In the genomic region with DNA sequence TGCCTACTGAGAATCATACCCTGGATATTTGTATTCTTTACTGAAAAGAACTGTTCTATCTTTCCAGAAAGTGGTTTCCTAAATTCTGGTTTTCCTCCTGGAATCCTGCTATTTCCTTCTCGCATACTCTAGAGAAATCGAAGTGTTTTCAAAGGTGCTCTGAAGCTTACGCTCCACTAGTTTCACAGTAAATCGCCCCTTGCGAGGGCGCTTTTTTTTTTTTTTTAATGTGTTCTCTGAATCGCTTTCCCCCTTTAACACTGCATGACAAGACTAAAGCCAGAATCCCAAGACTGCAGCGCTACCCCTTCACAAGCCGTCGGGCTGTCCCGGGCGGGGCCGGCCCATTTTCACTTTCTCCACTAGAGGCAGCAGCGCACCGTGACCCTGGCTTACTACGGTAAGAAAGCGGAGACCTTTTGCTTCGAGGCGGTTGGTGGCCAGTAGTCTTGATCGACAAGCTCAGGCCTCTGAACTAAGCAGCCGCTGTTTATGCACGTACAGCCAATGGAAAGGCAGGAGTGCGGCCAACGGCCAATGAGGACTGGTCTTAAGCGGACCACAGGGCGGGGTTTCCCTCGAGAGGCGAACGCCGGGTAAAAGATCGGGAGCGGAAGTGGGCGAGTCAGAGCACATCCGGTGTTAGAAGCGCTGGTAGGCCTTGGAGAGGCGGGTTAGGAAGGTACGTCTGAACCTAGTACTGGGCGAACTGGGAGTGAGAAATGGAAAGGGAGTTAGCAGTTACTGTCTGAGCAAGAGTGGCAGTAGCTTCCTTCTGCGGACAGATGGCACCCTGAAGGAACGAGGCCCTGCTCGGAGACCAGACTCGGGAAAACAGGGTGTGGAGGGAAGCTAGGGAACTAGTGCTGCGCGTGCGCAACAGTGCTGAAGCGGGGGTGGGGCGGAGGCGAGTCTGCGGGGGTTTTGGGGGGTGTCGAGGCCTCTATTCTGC, we compare ENCODE assay signal across 1 cellular context.
A peak's percentile ranks its signal among the peaks of the same experiment; 100 is the strongest.
TF ChIP-seq lines count a peak whose summit lies in the region.

A gene with protein sequence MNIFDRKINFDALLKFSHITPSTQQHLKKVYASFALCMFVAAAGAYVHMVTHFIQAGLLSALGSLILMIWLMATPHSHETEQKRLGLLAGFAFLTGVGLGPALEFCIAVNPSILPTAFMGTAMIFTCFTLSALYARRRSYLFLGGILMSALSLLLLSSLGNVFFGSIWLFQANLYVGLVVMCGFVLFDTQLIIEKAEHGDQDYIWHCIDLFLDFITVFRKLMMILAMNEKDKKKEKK (plus strand): TSS at position 628 of the 952 bp plus-strand sequence. CDS start 10,937 bp downstream, outside the sequence.

TF ChIP-seq in HepG2, 621 proteins besides CTCF, POLR2A, EP300 and RAD21 (continued from another document and continues in another):
- TF ChIP-seq, protein P1, sequence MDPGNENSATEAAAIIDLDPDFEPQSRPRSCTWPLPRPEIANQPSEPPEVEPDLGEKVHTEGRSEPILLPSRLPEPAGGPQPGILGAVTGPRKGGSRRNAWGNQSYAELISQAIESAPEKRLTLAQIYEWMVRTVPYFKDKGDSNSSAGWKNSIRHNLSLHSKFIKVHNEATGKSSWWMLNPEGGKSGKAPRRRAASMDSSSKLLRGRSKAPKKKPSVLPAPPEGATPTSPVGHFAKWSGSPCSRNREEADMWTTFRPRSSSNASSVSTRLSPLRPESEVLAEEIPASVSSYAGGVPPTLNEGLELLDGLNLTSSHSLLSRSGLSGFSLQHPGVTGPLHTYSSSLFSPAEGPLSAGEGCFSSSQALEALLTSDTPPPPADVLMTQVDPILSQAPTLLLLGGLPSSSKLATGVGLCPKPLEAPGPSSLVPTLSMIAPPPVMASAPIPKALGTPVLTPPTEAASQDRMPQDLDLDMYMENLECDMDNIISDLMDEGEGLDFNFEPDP (CRISPR knock-in tag; conservative IDR thresholded peaks at IDR 0.05): no peak
- TF ChIP-seq ZNF576 (CRISPR knock-in tag; IDR thresholded peaks at IDR 0.05) (no peak), ZNF160 (CRISPR knock-in tag; IDR thresholded peaks at IDR 0.05) (no peak), ZKSCAN1 (IDR thresholded peaks at IDR 0.05; ENCODE audit: low read length) (peak; percentile 39; the same call in 1 of the 2 replicates), GMEB2 (CRISPR knock-in tag; IDR thresholded peaks at IDR 0.05; ENCODE audit: low read depth) (peak; percentile 49; the same call in 1 of the 2 replicates), ZNF282 (IDR thresholded peaks at IDR 0.05; ENCODE audit: partially characterized antibody) (no peak), RARA (CRISPR knock-in tag; IDR thresholded peaks at IDR 0.05) (no peak; the same call in none of the 2 replicates), KDM5A (IDR thresholded peaks at IDR 0.05; ENCODE audit: borderline replicate concordance, low read length) (peak; percentile 49; the same call in 1 of the 2 replicates), ZNF451 (CRISPR knock-in tag; IDR thresholded peaks at IDR 0.05) (no peak), ZNF761 (CRISPR knock-in tag; conservative IDR thresholded peaks at IDR 0.05) (peak; percentile 67; the same call in 1 of the 2 replicates), ARNTL (CRISPR knock-in tag; IDR thresholded peaks at IDR 0.05) (peak; percentile 49; the same call in 1 of the 2 replicates), ZNF597 (CRISPR knock-in tag; IDR thresholded peaks at IDR 0.05) (no peak), NFIC (IDR thresholded peaks at IDR 0.05; ENCODE audit: low read length) (no peak), CHD4 (IDR thresholded peaks at IDR 0.05; ENCODE audit: borderline replicate concordance, low read length) (no peak), SIX4 (CRISPR knock-in tag; IDR thresholded peaks at IDR 0.05) (0 out of 2 replicates have a peak, but pooled peaks have one; percentile 31), XBP1 (CRISPR knock-in tag; IDR thresholded peaks at IDR 0.05) (no peak), ZNF570 (CRISPR knock-in tag; IDR thresholded peaks at IDR 0.05; ENCODE audit: borderline replicate concordance) (no peak), HNF4A (CRISPR knock-in tag; IDR thresholded peaks at IDR 0.05) (no peak), ZNF839 (CRISPR knock-in tag; IDR thresholded peaks at IDR 0.05; ENCODE audit: borderline replicate concordance) (no peak), FOSL2 (CRISPR knock-in tag; IDR thresholded peaks at IDR 0.05) (peak; percentile 35), RFX1 (IDR thresholded peaks at IDR 0.05) (no peak), CHCHD3 (CRISPR knock-in tag; IDR thresholded peaks at IDR 0.05) (no peak), MAFG (CRISPR knock-in tag; IDR thresholded peaks at IDR 0.05) (no peak), KAT8 (CRISPR knock-in tag; IDR thresholded peaks at IDR 0.05) (peak; percentile 93), HES4 (CRISPR knock-in tag; IDR thresholded peaks at IDR 0.05; ENCODE audit: borderline replicate concordance) (peak; percentile 76; the same call in 1 of the 2 replicates), RELA (CRISPR knock-in tag; IDR thresholded peaks at IDR 0.05) (0 out of 2 replicates have a peak, but pooled peaks have one; percentile 49), ZNF260 (CRISPR knock-in tag; IDR thresholded peaks at IDR 0.05; ENCODE audit: borderline replicate concordance, low read depth) (no peak), JUNB (CRISPR knock-in tag; IDR thresholded peaks at IDR 0.05; ENCODE audit: borderline replicate concordance) (peak; percentile 58; the same call in 1 of the 2 replicates), ZNF562 (CRISPR knock-in tag; IDR thresholded peaks at IDR 0.05; ENCODE audit: borderline replicate concordance) (no peak), USF2 (IDR thresholded peaks at IDR 0.05; ENCODE audit: low read depth, low read length) (peak; percentile 10; the same call in 1 of the 2 replicates), USF2 (CRISPR knock-in tag; IDR thresholded peaks at IDR 0.05; ENCODE audit: borderline replicate concordance) (no peak), ZBTB33 (CRISPR knock-in tag; IDR thresholded peaks at IDR 0.05) (peak; percentile 6; the same call in 1 of the 2 replicates)
- TF ChIP-seq, protein P2, sequence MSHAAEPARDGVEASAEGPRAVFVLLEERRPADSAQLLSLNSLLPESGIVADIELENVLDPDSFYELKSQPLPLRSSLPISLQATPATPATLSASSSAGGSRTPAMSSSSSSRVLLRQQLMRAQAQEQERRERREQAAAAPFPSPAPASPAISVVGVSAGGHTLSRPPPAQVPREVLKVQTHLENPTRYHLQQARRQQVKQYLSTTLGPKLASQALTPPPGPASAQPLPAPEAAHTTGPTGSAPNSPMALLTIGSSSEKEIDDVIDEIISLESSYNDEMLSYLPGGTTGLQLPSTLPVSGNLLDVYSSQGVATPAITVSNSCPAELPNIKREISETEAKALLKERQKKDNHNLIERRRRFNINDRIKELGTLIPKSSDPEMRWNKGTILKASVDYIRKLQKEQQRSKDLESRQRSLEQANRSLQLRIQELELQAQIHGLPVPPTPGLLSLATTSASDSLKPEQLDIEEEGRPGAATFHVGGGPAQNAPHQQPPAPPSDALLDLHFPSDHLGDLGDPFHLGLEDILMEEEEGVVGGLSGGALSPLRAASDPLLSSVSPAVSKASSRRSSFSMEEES (CRISPR knock-in tag; IDR thresholded peaks at IDR 0.05): peak; percentile 17; the same call in 1 of the 2 replicates
- TF ChIP-seq, protein P3, sequence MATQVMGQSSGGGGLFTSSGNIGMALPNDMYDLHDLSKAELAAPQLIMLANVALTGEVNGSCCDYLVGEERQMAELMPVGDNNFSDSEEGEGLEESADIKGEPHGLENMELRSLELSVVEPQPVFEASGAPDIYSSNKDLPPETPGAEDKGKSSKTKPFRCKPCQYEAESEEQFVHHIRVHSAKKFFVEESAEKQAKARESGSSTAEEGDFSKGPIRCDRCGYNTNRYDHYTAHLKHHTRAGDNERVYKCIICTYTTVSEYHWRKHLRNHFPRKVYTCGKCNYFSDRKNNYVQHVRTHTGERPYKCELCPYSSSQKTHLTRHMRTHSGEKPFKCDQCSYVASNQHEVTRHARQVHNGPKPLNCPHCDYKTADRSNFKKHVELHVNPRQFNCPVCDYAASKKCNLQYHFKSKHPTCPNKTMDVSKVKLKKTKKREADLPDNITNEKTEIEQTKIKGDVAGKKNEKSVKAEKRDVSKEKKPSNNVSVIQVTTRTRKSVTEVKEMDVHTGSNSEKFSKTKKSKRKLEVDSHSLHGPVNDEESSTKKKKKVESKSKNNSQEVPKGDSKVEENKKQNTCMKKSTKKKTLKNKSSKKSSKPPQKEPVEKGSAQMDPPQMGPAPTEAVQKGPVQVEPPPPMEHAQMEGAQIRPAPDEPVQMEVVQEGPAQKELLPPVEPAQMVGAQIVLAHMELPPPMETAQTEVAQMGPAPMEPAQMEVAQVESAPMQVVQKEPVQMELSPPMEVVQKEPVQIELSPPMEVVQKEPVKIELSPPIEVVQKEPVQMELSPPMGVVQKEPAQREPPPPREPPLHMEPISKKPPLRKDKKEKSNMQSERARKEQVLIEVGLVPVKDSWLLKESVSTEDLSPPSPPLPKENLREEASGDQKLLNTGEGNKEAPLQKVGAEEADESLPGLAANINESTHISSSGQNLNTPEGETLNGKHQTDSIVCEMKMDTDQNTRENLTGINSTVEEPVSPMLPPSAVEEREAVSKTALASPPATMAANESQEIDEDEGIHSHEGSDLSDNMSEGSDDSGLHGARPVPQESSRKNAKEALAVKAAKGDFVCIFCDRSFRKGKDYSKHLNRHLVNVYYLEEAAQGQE (IDR thresholded peaks at IDR 0.05; ENCODE audit: borderline replicate concordance in 1 of 2, low read depth in 1 of 2, low read length in 2 of 2): peak in 1 of 2 experiments; percentile 80; a peak in 2 of 4 replicates
- TF ChIP-seq, protein P4, sequence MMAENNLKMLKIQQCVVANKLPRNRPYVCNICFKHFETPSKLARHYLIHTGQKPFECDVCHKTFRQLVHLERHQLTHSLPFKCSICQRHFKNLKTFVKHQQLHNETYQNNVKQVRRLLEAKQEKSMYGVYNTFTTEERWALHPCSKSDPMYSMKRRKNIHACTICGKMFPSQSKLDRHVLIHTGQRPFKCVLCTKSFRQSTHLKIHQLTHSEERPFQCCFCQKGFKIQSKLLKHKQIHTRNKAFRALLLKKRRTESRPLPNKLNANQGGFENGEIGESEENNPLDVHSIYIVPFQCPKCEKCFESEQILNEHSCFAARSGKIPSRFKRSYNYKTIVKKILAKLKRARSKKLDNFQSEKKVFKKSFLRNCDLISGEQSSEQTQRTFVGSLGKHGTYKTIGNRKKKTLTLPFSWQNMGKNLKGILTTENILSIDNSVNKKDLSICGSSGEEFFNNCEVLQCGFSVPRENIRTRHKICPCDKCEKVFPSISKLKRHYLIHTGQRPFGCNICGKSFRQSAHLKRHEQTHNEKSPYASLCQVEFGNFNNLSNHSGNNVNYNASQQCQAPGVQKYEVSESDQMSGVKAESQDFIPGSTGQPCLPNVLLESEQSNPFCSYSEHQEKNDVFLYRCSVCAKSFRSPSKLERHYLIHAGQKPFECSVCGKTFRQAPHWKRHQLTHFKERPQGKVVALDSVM (CRISPR knock-in tag; IDR thresholded peaks at IDR 0.05): peak; percentile 53; the same call in 1 of the 2 replicates
